Comparison of ENCODE assay signal across 20 cellular contexts in the genomic region with DNA sequence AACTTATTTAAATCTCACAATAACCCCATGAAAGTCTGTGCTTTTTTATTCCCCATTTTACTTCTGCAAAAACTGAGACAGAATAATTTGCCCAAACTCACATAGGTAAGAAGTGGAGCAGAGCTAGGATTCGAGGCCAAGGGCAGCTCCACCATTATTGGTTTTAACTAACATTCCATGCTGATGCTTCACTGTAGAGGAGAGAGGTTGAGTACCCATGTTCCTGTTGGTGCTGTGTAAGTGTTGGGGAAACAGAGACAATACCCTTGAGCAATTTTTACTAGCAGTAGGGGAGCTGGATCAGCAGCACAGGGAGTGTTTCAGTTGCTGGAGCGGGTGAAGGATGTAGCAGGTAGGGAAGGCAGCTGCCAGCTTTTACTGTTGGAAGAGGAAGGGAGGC. TPM values are rescaled to one million over a fixed set of nuclear protein-coding genes. Genes with fewer than 3 reads are reported as not detected.
DNase-seq lines count a peak whose midpoint lies in the region; ATAC-seq and TF ChIP-seq lines count a peak whose summit lies in the region.
"Had no signal": no experiment of that assay in that cellular context is flagged by ENCODE, and none has a peak within 500 bp of the region (broad histone marks: within the 10 kb centered on the region; RNA-seq: fewer than 3 reads in every experiment).

No MANE protein-coding gene starts in this region.

- H3K27me3 ChIP-seq in left lung = no peaks in the 10 kb centered on the region
- H3K27me3 ChIP-seq: ovary, right lobe of liver had no signal

- intact Hi-C loops in left lung (cut with DNase I) = no loop called here

- DNase-seq in AG10803 (ENCODE audit: low read depth) = peak; percentile 46
- DNase-seq in LHCN-M2 (ENCODE audit: low read depth) = peak; percentile 19
- DNase-seq in choroid plexus epithelial cell (ENCODE audit: low read depth) = peak; percentile 34
- no peak for DNase-seq in left lung
- DNase-seq in stimulated activated naive CD8-positive, alpha-beta T cell treated with anti-CD3 and anti-CD28 coated beads, Interleukin-15, Interleukin-2, amounts not matched to agents 100 U/mL and 50 U/mL, for 24 hours = no peak
- DNase-seq in activated CD4-positive, alpha-beta T cell treated with anti-CD3 and anti-CD28 coated beads for 4 hours = no peak
- DNase-seq in amygdala (lab: John Stamatoyannopoulos, UW) = no peak
- DNase-seq: activated naive CD4-positive, alpha-beta T cell treated with anti-CD3 and anti-CD28 coated beads for 36 hours; activated T-cell treated with anti-CD3 and anti-CD28 coated beads, Interleukin-2, amount 50 U/mL, for 48 hours; COR-L47; effector CD4-positive, alpha-beta T cell; midbrain; natural killer cell; NCI-H187; NCI-H748 treated with DMSO at 0.1 percent for 48 hours; ovary; right lobe of liver; stimulated activated CD4-positive, alpha-beta T cell treated with anti-CD3 and anti-CD28 coated beads, Interleukin-15, amount 100 ng/mL, for 24 hours had no signal

- H3K9me3 ChIP-seq in left lung = no peaks in the 10 kb centered on the region
- H3K9me3 ChIP-seq: ovary, right lobe of liver had no signal

- ATAC-seq in left lung = peak; percentile 91
- no peak for ATAC-seq in stimulated activated naive CD8-positive, alpha-beta T cell treated with anti-CD3 and anti-CD28 coated beads, Interleukin-15, Interleukin-2, amounts not matched to agents 100 U/mL and 50 U/mL, for 24 hours
- ATAC-seq in GM18520 (IDR thresholded peaks at IDR 0.05; ENCODE audit: unreplicated experiment) = no peak
- ATAC-seq: natural killer cell, right lobe of liver, Right ventricle myocardium inferior had no signal

- peak overlapping the region in 1 of 2 donors; percentile 9 for H3K27ac ChIP-seq in left lung
- H3K27ac ChIP-seq: ovary, right lobe of liver had no signal

- no peaks in the 10 kb centered on the region for H3K36me3 ChIP-seq in left lung
- H3K36me3 ChIP-seq: ovary, right lobe of liver had no signal

- TF ChIP-seq CTCF in AG10803 (conservative IDR thresholded peaks at IDR 0.05; ENCODE audit: low read length) (no peak), choroid plexus epithelial cell (conservative IDR thresholded peaks at IDR 0.05; ENCODE audit: low read depth, low read length) (no peak), left lung (IDR thresholded peaks at IDR 0.05) (no peak)

- peaks cover 0 to 11% of the 10 kb centered on the region in 2 donors for H3K4me1 ChIP-seq in left lung
- H3K4me1 ChIP-seq: right lobe of liver had no signal

- H3K4me3 ChIP-seq in AG10803 (ENCODE audit: low read length) = no peak overlapping the region
- no peak overlapping the region for H3K4me3 ChIP-seq in choroid plexus epithelial cell (ENCODE audit: low read depth, low read length)
- no peak overlapping the region for H3K4me3 ChIP-seq in left lung
- H3K4me3 ChIP-seq: ovary, right lobe of liver had no signal

RNA-seq across cellular contexts. Expression of gene RASSF8, which starts 21.1 kb away (rescaled TPM):
- total RNA-seq in LHCN-M2 (2014; rRNA removed) (24.1 and 26.6 TPM in 2 replicates), left lung (10 to 100 TPM; 39.1 to 45.3 TPM)
- 6.2 TPM for polyA plus RNA-seq in LHCN-M2 (2012)

Comparison
In these comparisons a context has a peak if more than half of its experiments do, and no peak if none do; other contexts are left out.
1. DNase-seq: peak in AG10803 (single experiment), LHCN-M2 (single experiment) and choroid plexus epithelial cell (single experiment); none in left lung (0 of 2), stimulated activated naive CD8-positive, alpha-beta T cell treated with anti-CD3 and anti-CD28 coated beads, Interleukin-15, Interleukin-2, amounts not matched to agents 100 U/mL and 50 U/mL, for 24 hours (single experiment), activated CD4-positive, alpha-beta T cell treated with anti-CD3 and anti-CD28 coated beads for 4 hours (0 of 2) and amygdala (0 of 56).